In the genomic region with DNA sequence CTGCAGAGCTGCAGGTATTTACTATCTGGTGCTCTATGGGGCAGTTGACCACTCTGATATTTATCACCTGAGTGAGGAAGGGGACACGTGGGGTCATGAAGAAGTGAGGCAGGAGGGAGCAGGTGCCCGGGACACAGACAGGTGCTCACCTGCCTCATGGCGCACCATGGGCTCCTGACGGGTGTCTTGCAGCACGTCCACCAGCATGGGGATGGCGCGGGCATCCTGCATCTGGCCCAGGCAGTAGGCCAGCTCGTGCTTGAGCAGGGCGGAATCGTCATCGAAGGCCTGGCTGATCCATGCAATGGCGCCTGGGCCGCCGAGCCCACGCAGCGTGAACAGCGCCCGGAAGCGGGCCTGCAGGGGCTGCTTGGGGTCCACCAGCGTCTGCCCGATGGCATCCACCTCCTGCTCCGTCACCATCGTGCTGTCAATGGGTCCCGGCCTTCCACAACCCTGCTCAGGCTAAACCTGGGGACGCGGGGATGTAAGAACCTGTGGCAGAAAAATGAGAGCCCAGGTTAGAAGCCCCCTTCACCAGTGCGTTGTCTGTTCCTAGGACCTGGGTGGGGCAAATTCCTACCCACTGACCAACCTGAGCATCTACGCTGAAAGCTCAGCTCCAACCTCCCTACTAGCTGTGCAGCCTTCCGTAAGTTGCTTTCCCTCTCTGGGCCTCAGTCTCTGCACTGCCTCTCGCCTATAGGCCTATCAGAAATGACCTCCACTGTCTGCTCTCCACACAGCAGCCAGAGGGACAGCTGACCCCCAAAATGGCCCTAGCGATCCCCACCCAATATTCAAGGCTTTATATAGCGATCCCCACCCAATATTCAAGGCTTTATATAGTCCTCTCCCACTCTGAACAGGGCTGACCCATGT, we compare ENCODE assay signal across 1 cellular context.
A peak's percentile ranks its signal among the peaks of the same experiment; 100 is the strongest.
TF ChIP-seq lines count a peak whose summit lies in the region.

No MANE protein-coding gene starts in this region.

TF ChIP-seq in HEK293, 187 proteins besides CTCF, POLR2A, EP300 and RAD21:
- TF ChIP-seq ZNF768 (tag by site-specific recombination; IDR thresholded peaks at IDR 0.05) = peak; percentile 51; the same call in 1 of the 2 replicates
- TF ChIP-seq, protein P1, sequence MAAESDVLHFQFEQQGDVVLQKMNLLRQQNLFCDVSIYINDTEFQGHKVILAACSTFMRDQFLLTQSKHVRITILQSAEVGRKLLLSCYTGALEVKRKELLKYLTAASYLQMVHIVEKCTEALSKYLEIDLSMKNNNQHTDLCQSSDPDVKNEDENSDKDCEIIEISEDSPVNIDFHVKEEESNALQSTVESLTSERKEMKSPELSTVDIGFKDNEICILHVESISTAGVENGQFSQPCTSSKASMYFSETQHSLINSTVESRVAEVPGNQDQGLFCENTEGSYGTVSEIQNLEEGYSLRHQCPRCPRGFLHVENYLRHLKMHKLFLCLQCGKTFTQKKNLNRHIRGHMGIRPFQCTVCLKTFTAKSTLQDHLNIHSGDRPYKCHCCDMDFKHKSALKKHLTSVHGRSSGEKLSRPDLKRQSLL (tag by site-specific recombination; IDR thresholded peaks at IDR 0.05) = no peak
